ENCODE assay signal across 15 cellular contexts in the genomic region with DNA sequence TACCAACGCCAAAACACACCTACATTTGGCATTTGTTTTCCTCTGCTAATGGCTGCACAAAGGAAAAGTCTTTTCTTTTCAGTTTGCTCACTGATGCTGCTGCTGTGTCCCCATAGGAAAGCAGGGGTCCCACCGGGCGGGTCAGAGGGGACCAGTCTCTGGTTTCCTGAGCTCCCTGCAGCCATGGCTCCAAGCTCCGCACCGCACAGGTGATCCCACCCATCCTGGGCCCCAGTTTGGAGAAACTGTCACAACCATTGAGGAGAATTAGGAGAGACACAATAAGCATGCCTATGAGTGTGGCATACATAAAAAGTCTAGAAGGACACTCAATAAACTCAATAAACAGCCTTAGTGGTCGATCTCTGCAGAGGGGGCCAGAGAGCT. TPM values are rescaled to one million over a fixed set of nuclear protein-coding genes. Genes with fewer than 3 reads are reported as not detected.
DNase-seq lines count a peak whose midpoint lies in the region; ATAC-seq and TF ChIP-seq lines count a peak whose summit lies in the region.
"Had no signal": no experiment of that assay in that cellular context is flagged by ENCODE, and none has a peak within 500 bp of the region (broad histone marks: within the 10 kb centered on the region; RNA-seq: fewer than 3 reads in every experiment).

No MANE protein-coding gene starts in this region.

- CTCF ChIA-PET in naive thymus-derived CD4-positive, alpha-beta T cell (lab: Charles Lee) = no interaction called here

- H3K27me3 ChIP-seq in H9 (ENCODE audit: insufficient read depth, low read length) = no peaks in the 10 kb centered on the region
- H3K27me3 ChIP-seq in naive thymus-derived CD4-positive, alpha-beta T cell (ENCODE audit: control insufficient read depth in 2 of 2, insufficient read depth in 2 of 2, low read length in 2 of 2) = no peaks in the 10 kb centered on the region

- no peak overlapping the region for H2BK15ac ChIP-seq in H9 (ENCODE audit: low read depth, low read length)

- ATAC-seq in naive thymus-derived CD4-positive, alpha-beta T cell = no peak

- no peak for TF ChIP-seq CTCF in H9 (conservative IDR thresholded peaks at IDR 0.05)

- no peak overlapping the region for H3K18ac ChIP-seq in H9 (ENCODE audit: insufficient read length, low read depth, low read length)

- H3K4me3 Mint-ChIP-seq in H9 = no peak overlapping the region
- H3K4me3 Mint-ChIP-seq in naive thymus-derived CD4-positive, alpha-beta T cell = peak overlapping the region in 1 of 10 donors; percentile 24

- no peak overlapping the region for H2BK120ac ChIP-seq in H9 (ENCODE audit: low read depth, low read length, poor library complexity, severe bottlenecking)

- no peaks in the 10 kb centered on the region for H3K9me3 Mint-ChIP-seq in H9
- peaks cover 0 to 4% (median 0%) of the 10 kb centered on the region in 11 donors for H3K9me3 Mint-ChIP-seq in naive thymus-derived CD4-positive, alpha-beta T cell

- no peak overlapping the region for H3K23ac ChIP-seq in H9 (ENCODE audit: insufficient read length, low read depth, low read length)

- no peaks in the 10 kb centered on the region for H3K36me3 Mint-ChIP-seq in H9 (ENCODE audit: insufficient read depth in 1 of 3, low read depth in 3 of 3)
- peaks cover 0 to 27% (median 14%) of the 10 kb centered on the region in 5 donors for H3K36me3 Mint-ChIP-seq in naive thymus-derived CD4-positive, alpha-beta T cell

- H2AK5ac ChIP-seq in H9 (ENCODE audit: insufficient read length, low read length) = no peak overlapping the region

- H3K56ac ChIP-seq in H9 (ENCODE audit: insufficient read length, low read depth, low read length) = no peak overlapping the region

- no peak overlapping the region for H3T11ph ChIP-seq in H9 (ENCODE audit: low read length)

- no CpG with 5 or more reads among the region's 6 CpGs for WGBS in H9 (ENCODE audit: extremely low coverage, insufficient read length, low lambda C conversion rate)

- no peaks in the 10 kb centered on the region for H3K9me3 ChIP-seq in H9 (ENCODE audit: control insufficient read depth, low read depth, low read length)
- H3K9me3 ChIP-seq in naive thymus-derived CD4-positive, alpha-beta T cell (ENCODE audit: control insufficient read depth in 2 of 3, low read length in 3 of 3) = no peaks in the 10 kb centered on the region

- no peaks in the 10 kb centered on the region for H3K79me2 ChIP-seq in H9 (ENCODE audit: insufficient read depth, low read length)

- H3K4me3 ChIP-seq in naive thymus-derived CD4-positive, alpha-beta T cell (ENCODE audit: low read length) = no peak overlapping the region

- peak; percentile 33 for DNase-seq in activated CD8-positive, alpha-beta memory T cell treated with anti-CD3 and anti-CD28 coated beads for 24 hours
- no peak for DNase-seq in activated CD8-positive, alpha-beta memory T cell treated with anti-CD3 and anti-CD28 coated beads, Interleukin-2, amount 50 U/mL, for 48 hours
- peak; percentile 10 for DNase-seq in H9
- peak in 1 of 9 donors; percentile 17 for DNase-seq in naive thymus-derived CD4-positive, alpha-beta T cell
- peak; percentile 19 for DNase-seq in ureter (ENCODE audit: low spot score)
- DNase-seq in stimulated activated naive CD4-positive, alpha-beta T cell treated with Interleukin-2 at 50 U/mL for 16 hours (lab: John Stamatoyannopoulos, UW) = no peak
- DNase-seq in NCI-H2227 treated with DMSO at 0.1 percent for 48 hours (lab: John Stamatoyannopoulos, UW) = no peak
- DNase-seq: NCI-H1048, NCI-H1417, NCI-H1694, NCI-H2029 treated with DMSO at 0.1 percent for 48 hours, NCI-H526 treated with DMSO at 0.1 percent for 48 hours, RPMI8226, SHP77 had no signal

- H3K27me3 Mint-ChIP-seq in H9 (ENCODE audit: low read depth) = peaks cover 12% of the 10 kb centered on the region
- no peaks in the 10 kb centered on the region for H3K27me3 Mint-ChIP-seq in naive thymus-derived CD4-positive, alpha-beta T cell

- intact Hi-C loops in naive thymus-derived CD4-positive, alpha-beta T cell (cut with micrococcal nuclease) = no loop called here

- H3K79me1 ChIP-seq in H9 (ENCODE audit: insufficient read depth, low read depth, low read length, poor library complexity, severe bottlenecking) = no peaks in the 10 kb centered on the region

- POLR2A ChIA-PET in naive thymus-derived CD4-positive, alpha-beta T cell (lab: Charles Lee) = no interaction called here

- no peak overlapping the region for H3K27ac ChIP-seq in H9 (ENCODE audit: insufficient read length, low read depth, low read length)
- H3K27ac ChIP-seq in naive thymus-derived CD4-positive, alpha-beta T cell (ENCODE audit: low read depth, low read length) = no peak overlapping the region
- H3K27ac ChIP-seq: HL-60 had no signal

- H3K4me2 ChIP-seq in H9 (ENCODE audit: insufficient read depth, insufficient read length, low read length) = no peak overlapping the region

- H3K4me1 ChIP-seq in H9 (ENCODE audit: insufficient read depth, low read length) = no peaks in the 10 kb centered on the region
- H3K4me1 ChIP-seq in naive thymus-derived CD4-positive, alpha-beta T cell (ENCODE audit: control insufficient read depth in 2 of 2, insufficient read depth in 2 of 2, low read length in 2 of 2) = peaks cover 4 to 23% of the 10 kb centered on the region in 2 donors

- H3K23me2 ChIP-seq in H9 (ENCODE audit: insufficient read length, low read depth, low read length, poor library complexity, severe bottlenecking) = no peaks in the 10 kb centered on the region

- no peak overlapping the region for H4K5ac ChIP-seq in H9 (ENCODE audit: insufficient read length, low read depth, low read length)

- no peak overlapping the region for H3K4ac ChIP-seq in H9 (ENCODE audit: low read depth, low read length)

- no peak overlapping the region for H3K9ac ChIP-seq in H9 (ENCODE audit: extremely low read depth, insufficient read length, low read length)

- H4K8ac ChIP-seq in H9 (replicated peaks; ENCODE audit: insufficient read length, low read depth, low read length) = no peak overlapping the region

- H4K91ac ChIP-seq in H9 (ENCODE audit: insufficient read length, low read depth, low read length) = no peak overlapping the region

- H2BK20ac ChIP-seq in H9 (ENCODE audit: low read depth, low read length, poor library complexity, severe bottlenecking) = no peak overlapping the region

- H3K14ac ChIP-seq in H9 (ENCODE audit: insufficient read depth, low read length) = no peak overlapping the region

- no peaks in the 10 kb centered on the region for H4K20me1 ChIP-seq in H9 (ENCODE audit: control insufficient read depth, insufficient read depth, insufficient read length)

- no peaks in the 10 kb centered on the region for H3K36me3 ChIP-seq in naive thymus-derived CD4-positive, alpha-beta T cell (ENCODE audit: control insufficient read depth in 2 of 3, insufficient read depth in 3 of 3, low read length in 3 of 3)

- no peak overlapping the region for H3K27ac Mint-ChIP-seq in H9
- peak overlapping the region in 8 of 9 donors; percentile 32 to 80 (median 52) for H3K27ac Mint-ChIP-seq in naive thymus-derived CD4-positive, alpha-beta T cell

- peaks cover 6 to 7% of the 10 kb centered on the region in 2 experiments for H3K4me1 Mint-ChIP-seq in H9
- H3K4me1 Mint-ChIP-seq in naive thymus-derived CD4-positive, alpha-beta T cell = peaks cover 8 to 44% (median 30%) of the 10 kb centered on the region in 7 donors

- H2BK5ac ChIP-seq in H9 (ENCODE audit: insufficient read length, low read length) = no peak overlapping the region

- H2AFZ ChIP-seq in H9 (ENCODE audit: low read length) = no peak overlapping the region

- H2BK12ac ChIP-seq in H9 (ENCODE audit: insufficient read length, low read depth, low read length) = no peak overlapping the region

RNA-seq across cellular contexts. Expression of a gene that starts 19.9 kb away (rescaled TPM):
- total RNA-seq in H9 (2021) (34.6 and 35.3 TPM in 2 replicates), ureter (36.5 TPM)
- total RNA-seq in naive thymus-derived CD4-positive, alpha-beta T cell = 10 to 100 TPM; 46.0 to 79.7 (median 61.2) TPM
- polyA plus RNA-seq in naive thymus-derived CD4-positive, alpha-beta T cell = 100 to 1,000 TPM; 106 to 121 TPM

Comparison
In these comparisons a context has a peak if more than half of its experiments do, and no peak if none do; other contexts are left out.
1. DNase-seq: peak in activated CD8-positive, alpha-beta memory T cell treated with anti-CD3 and anti-CD28 coated beads for 24 hours (single experiment), H9 (single experiment) and ureter (single experiment); none in activated CD8-positive, alpha-beta memory T cell treated with anti-CD3 and anti-CD28 coated beads, Interleukin-2, amount 50 U/mL, for 48 hours (single experiment), stimulated activated naive CD4-positive, alpha-beta T cell treated with Interleukin-2 at 50 U/mL for 16 hours (single experiment) and NCI-H2227 treated with DMSO at 0.1 percent for 48 hours (single experiment).
2. H3K27ac Mint-ChIP-seq: peak in naive thymus-derived CD4-positive, alpha-beta T cell (8 of 9); none in H9 (0 of 3).